8 cellular contexts compared by ENCODE assay signal in the genomic region with DNA sequence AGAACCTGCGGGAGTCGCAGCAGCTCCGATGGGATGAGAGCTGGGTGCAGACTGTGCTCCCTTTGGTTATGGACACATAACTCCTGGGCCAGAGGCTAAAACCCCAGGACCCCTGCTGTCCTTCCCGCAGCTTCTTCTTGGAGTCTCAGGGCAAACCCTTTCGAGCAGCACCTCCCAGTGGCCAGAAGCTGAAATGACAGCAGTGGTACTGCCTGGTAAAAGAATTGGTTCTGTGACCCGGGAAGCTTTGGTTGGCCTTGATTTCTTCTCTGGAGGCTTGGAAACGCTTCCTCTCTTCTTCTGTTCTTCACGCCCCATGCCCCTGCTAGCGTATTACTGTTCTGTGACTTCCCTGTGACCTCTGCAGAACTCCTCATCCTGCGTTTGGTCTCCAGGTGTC. TPM values are rescaled to one million over a fixed set of nuclear protein-coding genes. Genes with fewer than 3 reads are reported as not detected.
DNase-seq lines count a peak whose midpoint lies in the region; FAIRE-seq and TF ChIP-seq lines count a peak whose summit lies in the region.
"Not testable (repeated sequence)": the region's sequence is repeated elsewhere in the genome, so short reads cannot be mapped to it uniquely, and the experiment has no call there.

No MANE protein-coding gene starts in this region.

- not testable (repeated sequence) for H3K4me3 ChIP-seq in KMS-11 (IDR thresholded peaks at IDR 0.05; ENCODE audit: insufficient read depth, low read depth, low read length); Peyer's patch; right atrium auricular region; parathyroid adenoma (ENCODE audit: low read depth, low read length)

- not testable (repeated sequence) for H3K9ac ChIP-seq in KMS-11, parathyroid adenoma

- not testable (repeated sequence) for H3K9me3 ChIP-seq in Peyer's patch; right atrium auricular region; parathyroid adenoma (ENCODE audit: control insufficient read depth, low read length)

- DNase-seq in D721Med (ENCODE audit: insufficient read length, low spot score) (peak; percentile 61), Peyer's patch (peak; percentile 47 to 73 (median 65)), caudate nucleus (lab: John Stamatoyannopoulos, UW) (peak in 31 of 61 donors; percentile 1 to 63 (median 18)), right atrium auricular region (ENCODE audit: low spot score) (peak; percentile 64), superior temporal gyrus (ENCODE audit: extremely low spot score) (peak; percentile 73)
- DNase-seq in activated CD8-positive, alpha-beta memory T cell treated with anti-CD3 and anti-CD28 coated beads for 24 hours, result peak; percentile 79

- H3K79me2 ChIP-seq in KMS-11 (ENCODE audit: insufficient read depth, low read depth); parathyroid adenoma: not testable (repeated sequence)

- H3K4me2 ChIP-seq in KMS-11; parathyroid adenoma (ENCODE audit: low read length): not testable (repeated sequence)

- H2AFZ ChIP-seq in KMS-11 (ENCODE audit: low read depth); parathyroid adenoma: not testable (repeated sequence)

- not testable (repeated sequence) for FAIRE-seq in D721Med (lab: Jason Lieb, UNC)

- not testable (repeated sequence) for H3K36me3 ChIP-seq in KMS-11 (ENCODE audit: insufficient read depth); right atrium auricular region; parathyroid adenoma (ENCODE audit: control insufficient read depth, insufficient read depth, low read length)
- peaks cover 0 to 19% (median 0%) of the 10 kb centered on the region in 3 donors for H3K36me3 ChIP-seq in Peyer's patch

- TF ChIP-seq POLR2A in Peyer's patch (IDR thresholded peaks at IDR 0.05), result not testable (repeated sequence)

- not testable (repeated sequence) for H4K20me1 ChIP-seq in KMS-11 (ENCODE audit: insufficient read depth)

- not testable (repeated sequence) for H3K27ac ChIP-seq in KMS-11; Peyer's patch; caudate nucleus (ENCODE audit: low read depth, low read length); right atrium auricular region; parathyroid adenoma

- peaks cover 13% of the 10 kb centered on the region for H3K4me1 ChIP-seq in KMS-11 (ENCODE audit: low read depth, poor library complexity, severe bottlenecking)
- H3K4me1 ChIP-seq in Peyer's patch, right atrium auricular region, parathyroid adenoma: not testable (repeated sequence)

- not testable (repeated sequence) for H3K27me3 ChIP-seq in KMS-11 (ENCODE audit: insufficient read depth, low read depth); Peyer's patch; right atrium auricular region; parathyroid adenoma (ENCODE audit: control insufficient read depth, insufficient read depth, low read length)

- TF ChIP-seq CTCF in D721Med (IDR thresholded peaks at IDR 0.05; ENCODE audit: insufficient read depth, missing control alignments), result peak; percentile 57
- peak; percentile 61 for TF ChIP-seq CTCF in KMS-11 (conservative IDR thresholded peaks at IDR 0.05; ENCODE audit: low read depth, low read length)
- TF ChIP-seq CTCF in Peyer's patch (IDR thresholded peaks at IDR 0.05), result peak; percentile 42 to 68 (median 56)
- peak; percentile 43 to 64 for TF ChIP-seq CTCF in right atrium auricular region (IDR thresholded peaks at IDR 0.05)
- TF ChIP-seq CTCF in parathyroid adenoma (IDR thresholded peaks at IDR 0.05), result peak; percentile 53

RNA-seq across cellular contexts. Expression of a gene that starts 12.8 kb away (rescaled TPM):
- total RNA-seq in Peyer's patch (10 to 100 TPM in 2 of 4 donors, 1 to 10 TPM in 2; 7.4 to 12.3 (median 9.0) TPM), right atrium auricular region (1 to 10 TPM; 2.8 to 6.0 TPM)

RNA-seq across cellular contexts. Expression of a gene that starts 13.2 kb away (rescaled TPM):
- total RNA-seq in Peyer's patch (10 to 100 TPM; 17.8 to 33.9 (median 23.4) TPM), right atrium auricular region (10 to 100 TPM; 10.5 to 14.3 TPM)

RNA-seq across cellular contexts. Expression of a gene that starts 19.0 kb away (rescaled TPM):
- total RNA-seq in Peyer's patch, result 1 to 10 TPM in 1 of 4 donors, under 1 TPM in 1, not detected in 2; 0.80 to 1.4 TPM
- total RNA-seq in right atrium auricular region, result 1 to 10 TPM; 5.2 to 5.4 TPM

RNA-seq across cellular contexts. Expression of a gene that starts 51.1 kb away (rescaled TPM):
- total RNA-seq in Peyer's patch, result 100 to 1,000 TPM in 1 of 4 donors, 10 to 100 TPM in 3; 50.4 to 104 (median 61.0) TPM
- total RNA-seq in right atrium auricular region, result 10 to 100 TPM in 1 of 2 donors, 1 to 10 TPM in 1; 8.1 to 12.7 TPM

Comparison
In these comparisons a context has a peak if more than half of its experiments do, and no peak if none do; other contexts are left out.
1. DNase-seq: peak in every context shown above with its lines; median percentile 79 in activated CD8-positive, alpha-beta memory T cell treated with anti-CD3 and anti-CD28 coated beads for 24 hours; 73 in superior temporal gyrus; 65 in Peyer's patch; 64 in right atrium auricular region; 61 in D721Med; 18 in caudate nucleus.